Comparison of ENCODE assay signal across 1 cellular context in genomic region chr3:197292083-197293042, GRCh38.
TF ChIP-seq lines count a peak whose summit lies in the region.

No MANE protein-coding gene starts in this region.

TF ChIP-seq in HepG2, 621 proteins besides CTCF, POLR2A, EP300 and RAD21 (continued from another document):
- no peak for TF ChIP-seq ZNF276 (CRISPR knock-in tag; IDR thresholded peaks at IDR 0.05; ENCODE audit: low read depth)
- no peak for TF ChIP-seq ZNF160 (CRISPR knock-in tag; IDR thresholded peaks at IDR 0.05)
- TF ChIP-seq MTA3 (CRISPR knock-in tag; IDR thresholded peaks at IDR 0.05) = no peak
- no peak for TF ChIP-seq ZNF547 (CRISPR knock-in tag; IDR thresholded peaks at IDR 0.05)
- TF ChIP-seq ZNF781 (CRISPR knock-in tag; IDR thresholded peaks at IDR 0.05; ENCODE audit: borderline replicate concordance, not compliant biosample characterization) = no peak
- TF ChIP-seq FOXA1 (IDR thresholded peaks at IDR 0.05) = no peak
- TF ChIP-seq FOXA1 (CRISPR knock-in tag; IDR thresholded peaks at IDR 0.05) = peak; percentile 31; the same call in 1 of the 2 replicates
